8 cellular contexts compared by ENCODE assay signal in genomic region chr17:21286771-21287702, GRCh38. TPM values are rescaled to one million over a fixed set of nuclear protein-coding genes. Genes with fewer than 3 reads are reported as not detected.
DNase-seq lines count a peak whose midpoint lies in the region; ATAC-seq lines count a peak whose summit lies in the region.

No MANE protein-coding gene starts in this region.

- H3K9me3 Mint-ChIP-seq in activated T-helper 2 cell treated with anti-CD3 and anti-CD28 coated beads, Interferon-gamma antibody, Interleukin-2, Interleukin-4, amounts not matched to agents 10 μg/mL and 5 μg/mL and 100 μg/mL, durations not matched to agents 14 hours and 24 hours and 36 hours = no peaks in the 10 kb centered on the region
- no peaks in the 10 kb centered on the region for H3K9me3 Mint-ChIP-seq in stimulated activated naive CD8-positive, alpha-beta T cell treated with anti-CD3 and anti-CD28 coated beads, Interleukin-15, amount 100 ng/mL, for 72 hours

- H3K4me1 Mint-ChIP-seq in activated T-helper 2 cell treated with anti-CD3 and anti-CD28 coated beads, Interferon-gamma antibody, Interleukin-2, Interleukin-4, amounts not matched to agents 10 μg/mL and 5 μg/mL and 100 μg/mL, durations not matched to agents 14 hours and 24 hours and 36 hours (ENCODE audit: low read depth) = peaks cover 37% of the 10 kb centered on the region
- H3K4me1 Mint-ChIP-seq in stimulated activated naive CD8-positive, alpha-beta T cell treated with anti-CD3 and anti-CD28 coated beads, Interleukin-15, amount 100 ng/mL, for 72 hours = peaks cover 75% of the 10 kb centered on the region

- peak; percentile 49 for DNase-seq in activated naive CD4-positive, alpha-beta T cell treated with Interleukin-2 at 50 U/mL for 16 hours
- no peak for DNase-seq in activated naive CD4-positive, alpha-beta T cell (lab: John Stamatoyannopoulos, UW)
- no peak for DNase-seq in activated T-helper 2 cell treated with anti-CD3 and anti-CD28 coated beads, Interferon-gamma antibody, Interleukin-2, Interleukin-4, amounts not matched to agents 10 μg/mL and 5 μg/mL and 100 μg/mL, durations not matched to agents 14 hours and 24 hours and 36 hours (ENCODE audit: low spot score)
- DNase-seq in stimulated activated naive CD8-positive, alpha-beta T cell treated with anti-CD3 and anti-CD28 coated beads, Interleukin-15, amount 100 ng/mL, for 72 hours = peak in 1 of 2 donors; percentile 68
- DNase-seq in NCI-H526 (lab: John Stamatoyannopoulos, UW) (no peak), 8988T (no peak), NCI-H187 (lab: John Stamatoyannopoulos, UW) (no peak)

- intact Hi-C loops in activated T-helper 2 cell treated with anti-CD3 and anti-CD28 coated beads, Interferon-gamma antibody, Interleukin-2, Interleukin-4, amounts not matched to agents 10 μg/mL and 5 μg/mL and 100 μg/mL, durations not matched to agents 14 hours and 24 hours and 36 hours (cut with micrococcal nuclease) = loop anchor here (1.0 kb wide), 2 partner anchors 34 to 170 kb away; partner anchors contain the start of gene NATD1

- H3K36me3 Mint-ChIP-seq in activated T-helper 2 cell treated with anti-CD3 and anti-CD28 coated beads, Interferon-gamma antibody, Interleukin-2, Interleukin-4, amounts not matched to agents 10 μg/mL and 5 μg/mL and 100 μg/mL, durations not matched to agents 14 hours and 24 hours and 36 hours (ENCODE audit: low read depth) = peaks cover 53% of the 10 kb centered on the region

- no peaks in the 10 kb centered on the region for H3K27me3 Mint-ChIP-seq in activated T-helper 2 cell treated with anti-CD3 and anti-CD28 coated beads, Interferon-gamma antibody, Interleukin-2, Interleukin-4, amounts not matched to agents 10 μg/mL and 5 μg/mL and 100 μg/mL, durations not matched to agents 14 hours and 24 hours and 36 hours (ENCODE audit: low read depth)
- no peaks in the 10 kb centered on the region for H3K27me3 Mint-ChIP-seq in stimulated activated naive CD8-positive, alpha-beta T cell treated with anti-CD3 and anti-CD28 coated beads, Interleukin-15, amount 100 ng/mL, for 72 hours

- peak overlapping the region; percentile 84 for H3K27ac ChIP-seq in layer of hippocampus (ENCODE audit: low read depth, low read length)

- peak overlapping the region; percentile 91 for H3K27ac Mint-ChIP-seq in activated T-helper 2 cell treated with anti-CD3 and anti-CD28 coated beads, Interferon-gamma antibody, Interleukin-2, Interleukin-4, amounts not matched to agents 10 μg/mL and 5 μg/mL and 100 μg/mL, durations not matched to agents 14 hours and 24 hours and 36 hours
- peak overlapping the region; percentile 91 to 95 for H3K27ac Mint-ChIP-seq in stimulated activated naive CD8-positive, alpha-beta T cell treated with anti-CD3 and anti-CD28 coated beads, Interleukin-15, amount 100 ng/mL, for 72 hours

- peak; percentile 25 for ATAC-seq in stimulated activated naive CD8-positive, alpha-beta T cell treated with anti-CD3 and anti-CD28 coated beads, Interleukin-15, amount 100 ng/mL, for 72 hours

- no peaks in the 10 kb centered on the region for H3K27me3 ChIP-seq in layer of hippocampus (ENCODE audit: control insufficient read depth, insufficient read depth, low read length)

- peak overlapping the region; percentile 96 for H3K4me3 Mint-ChIP-seq in activated T-helper 2 cell treated with anti-CD3 and anti-CD28 coated beads, Interferon-gamma antibody, Interleukin-2, Interleukin-4, amounts not matched to agents 10 μg/mL and 5 μg/mL and 100 μg/mL, durations not matched to agents 14 hours and 24 hours and 36 hours (ENCODE audit: low read depth)
- H3K4me3 Mint-ChIP-seq in stimulated activated naive CD8-positive, alpha-beta T cell treated with anti-CD3 and anti-CD28 coated beads, Interleukin-15, amount 100 ng/mL, for 72 hours = peak overlapping the region; percentile 93 to 99

RNA-seq across cellular contexts. Expression of gene MAP2K3, which starts 2.5 kb away (rescaled TPM):
- 149 and 157 TPM in 2 replicates for total RNA-seq in activated T-helper 2 cell treated with anti-CD3 and anti-CD28 coated beads, Interferon-gamma antibody, Interleukin-2, Interleukin-4, amounts not matched to agents 10 μg/mL and 5 μg/mL and 100 μg/mL, durations not matched to agents 14 hours and 24 hours and 36 hours

RNA-seq across cellular contexts. Expression of gene NATD1, which starts 33.8 kb away (rescaled TPM):
- total RNA-seq in activated T-helper 2 cell treated with anti-CD3 and anti-CD28 coated beads, Interferon-gamma antibody, Interleukin-2, Interleukin-4, amounts not matched to agents 10 μg/mL and 5 μg/mL and 100 μg/mL, durations not matched to agents 14 hours and 24 hours and 36 hours = 1.4 and 1.6 TPM in 2 replicates
